In the genomic region with DNA sequence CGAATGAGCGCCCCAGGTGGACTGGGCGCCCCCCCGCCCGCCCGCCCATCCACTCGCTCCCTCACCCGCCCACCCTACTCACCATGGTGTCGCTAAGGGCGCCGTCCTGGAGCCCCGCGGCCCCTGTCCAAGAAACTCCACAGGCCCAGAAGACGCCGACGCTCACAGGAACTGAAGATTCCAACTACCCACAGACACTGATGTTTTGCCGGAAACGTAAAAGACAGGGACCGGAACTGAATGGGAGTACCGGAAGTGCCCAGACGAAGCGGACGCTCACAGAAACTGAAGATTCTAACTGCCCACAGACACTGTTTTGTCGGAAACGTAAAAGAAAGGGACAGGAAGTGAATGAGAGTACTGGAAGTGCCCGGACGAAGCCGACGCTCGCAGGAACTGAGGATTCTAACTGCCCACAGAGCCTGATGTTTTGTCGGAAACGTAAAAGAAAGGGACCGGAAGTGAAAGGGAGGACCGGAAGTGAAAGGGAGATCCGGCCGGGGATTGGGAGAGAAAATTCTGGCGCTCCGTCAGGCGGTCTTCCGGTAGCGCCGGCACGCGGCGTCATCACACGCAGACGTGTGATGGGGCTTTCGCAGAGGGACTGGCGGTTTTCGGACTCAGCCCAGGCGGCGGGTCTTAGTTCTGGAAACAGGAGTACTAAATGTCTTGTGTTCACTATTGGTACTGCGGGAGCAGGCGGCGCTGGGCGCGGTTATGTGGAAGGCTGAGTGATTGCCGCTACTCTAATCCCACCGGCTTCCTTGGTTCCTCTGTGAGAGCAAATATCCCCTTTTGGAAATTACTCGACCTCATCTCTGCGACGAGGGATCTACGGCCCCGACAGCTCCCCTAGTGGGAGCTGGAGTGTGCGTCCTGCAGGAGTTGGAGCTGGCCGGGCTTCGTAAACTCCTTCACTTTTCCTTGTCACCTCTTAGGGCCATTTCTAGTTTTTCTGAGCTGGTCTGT, we compare ENCODE assay signal across 8 cellular contexts. TPM values are rescaled to one million over a fixed set of nuclear protein-coding genes. Genes with fewer than 3 reads are reported as not detected.
DNase-seq lines count a peak whose midpoint lies in the region; ATAC-seq and TF ChIP-seq lines count a peak whose summit lies in the region.

ISY1 (minus strand) TSS at position 173 of the 969 bp plus-strand sequence; CDS start at position 85, 88 bp downstream.

- peaks cover 19% of the 10 kb centered on the region for H3K4me1 Mint-ChIP-seq in activated T-helper 17 cell treated with anti-CD3 and anti-CD28 coated beads, Interleukin-2, amount 50 U/mL, for 72 hours
- H3K4me1 Mint-ChIP-seq in natural killer cell treated with Interleukin-12 subunit alpha and Interleukin-12 subunit beta and Interleukin-15 and Interleukin-18, amount 100 ng/mL, for 72 hours (ENCODE audit: low read depth in 2 of 2): peaks cover 27 to 28% of the 10 kb centered on the region in 2 donors

- H3K27me3 Mint-ChIP-seq in activated T-helper 17 cell treated with anti-CD3 and anti-CD28 coated beads, Interleukin-2, amount 50 U/mL, for 72 hours: no peaks in the 10 kb centered on the region
- no peaks in the 10 kb centered on the region for H3K27me3 Mint-ChIP-seq in natural killer cell treated with Interleukin-12 subunit alpha and Interleukin-12 subunit beta and Interleukin-15 and Interleukin-18, amount 100 ng/mL, for 72 hours

- no peaks in the 10 kb centered on the region for H3K36me3 ChIP-seq in ES-I3 (ENCODE audit: insufficient read depth, low read length)

- peaks cover 65% of the 10 kb centered on the region for H3K36me3 Mint-ChIP-seq in activated T-helper 17 cell treated with anti-CD3 and anti-CD28 coated beads, Interleukin-2, amount 50 U/mL, for 72 hours (ENCODE audit: low read depth)
- H3K36me3 Mint-ChIP-seq in natural killer cell treated with Interleukin-12 subunit alpha and Interleukin-12 subunit beta and Interleukin-15 and Interleukin-18, amount 100 ng/mL, for 72 hours: peaks cover 4% of the 10 kb centered on the region

- POLR2A ChIA-PET in RWPE1 (lab: Yijun Ruan, JAX; ENCODE audit: low non-redundant PET): interaction anchor here (0.6 to 1.3 kb wide), 4 partner anchors 11 to 88 kb away, joined by 3 to 7 read pairs (median 4); partner anchors contain the start of gene COPG1

- peak within 1 kb of the TSS; percentile 99 for H3K9ac ChIP-seq in ES-I3 (ENCODE audit: low read depth, low read length)

- peak; percentile 92 for ATAC-seq in activated T-helper 17 cell treated with anti-CD3 and anti-CD28 coated beads, Interleukin-2, amount 50 U/mL, for 72 hours (replicated peaks)
- ATAC-seq in natural killer cell treated with Interleukin-12 subunit alpha and Interleukin-12 subunit beta and Interleukin-15 and Interleukin-18, amount 100 ng/mL, for 72 hours: peak; percentile 91 to 95
- ATAC-seq in stimulated activated naive CD8-positive, alpha-beta T cell treated with anti-CD3 and anti-CD28 coated beads, Interleukin-15, Interleukin-2, amounts not matched to agents 100 U/mL and 50 U/mL, for 24 hours: peak; percentile 82

- H3K27ac ChIP-seq in RWPE1: peak within 1 kb of the TSS; percentile 97

- TF ChIP-seq CTCF in LNCaP clone FGC (IDR thresholded peaks at IDR 0.05; ENCODE audit: control insufficient read depth, extremely low read depth, insufficient read depth) (peak; percentile 76), RWPE1 (conservative IDR thresholded peaks at IDR 0.05; ENCODE audit: low read depth) (peak; percentile 89), fibroblast of mammary gland (conservative IDR thresholded peaks at IDR 0.05; ENCODE audit: control insufficient read depth, insufficient read depth, low read depth, low read length) (peak; percentile 84)

- H3K4me3 Mint-ChIP-seq in activated T-helper 17 cell treated with anti-CD3 and anti-CD28 coated beads, Interleukin-2, amount 50 U/mL, for 72 hours: peak within 1 kb of the TSS; percentile 95
- H3K4me3 Mint-ChIP-seq in natural killer cell treated with Interleukin-12 subunit alpha and Interleukin-12 subunit beta and Interleukin-15 and Interleukin-18, amount 100 ng/mL, for 72 hours: peak within 1 kb of the TSS; percentile 93

- peak; percentile 96 for DNase-seq in H4 (ENCODE audit: low spot score)
- DNase-seq in LNCaP clone FGC (ENCODE audit: low read depth): peak; percentile 91
- DNase-seq in RWPE1 (ENCODE audit: low spot score): peak; percentile 97
- peak; percentile 97 for DNase-seq in fibroblast of mammary gland (ENCODE audit: low read depth)
- peak; percentile 94 for DNase-seq in natural killer cell treated with Interleukin-12 subunit alpha and Interleukin-12 subunit beta and Interleukin-15 and Interleukin-18, amount 100 ng/mL, for 72 hours (ENCODE audit: low spot score)
- DNase-seq in stimulated activated naive CD8-positive, alpha-beta T cell treated with anti-CD3 and anti-CD28 coated beads, Interleukin-15, Interleukin-2, amounts not matched to agents 100 U/mL and 50 U/mL, for 24 hours: peak; percentile 83

- no peaks in the 10 kb centered on the region for H3K9me3 Mint-ChIP-seq in activated T-helper 17 cell treated with anti-CD3 and anti-CD28 coated beads, Interleukin-2, amount 50 U/mL, for 72 hours
- H3K9me3 Mint-ChIP-seq in natural killer cell treated with Interleukin-12 subunit alpha and Interleukin-12 subunit beta and Interleukin-15 and Interleukin-18, amount 100 ng/mL, for 72 hours: no peaks in the 10 kb centered on the region

- H3K4me1 ChIP-seq in ES-I3 (ENCODE audit: insufficient read depth, low read length): peaks cover 5% of the 10 kb centered on the region; the same call in 1 of the 2 replicates

- no peaks in the 10 kb centered on the region for H3K9me3 ChIP-seq in ES-I3 (ENCODE audit: control insufficient read depth, insufficient read depth, low read length)

- peak within 1 kb of the TSS; percentile 90 for H3K4me3 ChIP-seq in LNCaP clone FGC (ENCODE audit: low read depth, low read length)
- peak within 1 kb of the TSS; percentile 97 for H3K4me3 ChIP-seq in fibroblast of mammary gland (ENCODE audit: control insufficient read depth, low read depth, low read length)

- H3K27ac Mint-ChIP-seq in activated T-helper 17 cell treated with anti-CD3 and anti-CD28 coated beads, Interleukin-2, amount 50 U/mL, for 72 hours: peak within 1 kb of the TSS; percentile 99
- peak within 1 kb of the TSS; percentile 96 to 98 for H3K27ac Mint-ChIP-seq in natural killer cell treated with Interleukin-12 subunit alpha and Interleukin-12 subunit beta and Interleukin-15 and Interleukin-18, amount 100 ng/mL, for 72 hours

- CTCF ChIA-PET in RWPE1 (lab: Yijun Ruan, JAX): interaction anchor here (0.5 to 3.2 kb wide), 9 partner anchors 79 to 602 kb away, joined by 3 to 18 read pairs (median 3); partner anchors contain the start of gene COPG1

RNA-seq across cellular contexts. Expression of gene ISY1, which starts in this region (rescaled TPM):
- total RNA-seq in H4 (2014; rRNA removed; shearing (Covaris generic)): 51.2 and 54.9 TPM in 2 replicates
- total RNA-seq in activated T-helper 17 cell treated with anti-CD3 and anti-CD28 coated beads, Interleukin-2, amount 50 U/mL, for 72 hours: 10 to 100 TPM; 59.3 to 70.9 TPM
- 10 to 100 TPM; 54.7 to 59.7 TPM for total RNA-seq in natural killer cell treated with Interleukin-12 subunit alpha and Interleukin-12 subunit beta and Interleukin-15 and Interleukin-18, amount 100 ng/mL, for 72 hours

Comparison
In these comparisons a context has a peak if more than half of its experiments do, and no peak if none do; other contexts are left out.
1. Peak in every context shown above with its lines: DNase-seq, ATAC-seq, H3K4me3 ChIP-seq and H3K27ac ChIP-seq.